3 cellular contexts compared by ENCODE assay signal in the genomic region with DNA sequence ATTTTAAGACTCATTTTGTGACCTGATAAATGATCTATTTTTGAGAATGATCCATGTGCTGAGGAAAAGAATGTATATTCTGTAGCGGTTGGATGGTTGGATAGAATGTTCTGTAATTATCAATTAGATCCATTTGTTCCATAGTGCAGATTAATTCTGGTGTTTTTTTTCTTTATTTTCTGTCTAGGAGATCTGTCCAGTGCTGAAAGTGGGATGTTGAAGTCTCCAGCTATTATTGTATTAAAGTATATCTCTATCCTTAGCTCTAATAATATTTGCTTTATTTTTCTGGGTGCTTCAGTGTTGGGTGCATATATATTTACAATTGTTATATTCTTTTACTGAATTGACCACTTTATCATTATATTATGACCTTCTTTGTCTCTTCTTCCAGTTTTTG.
TF ChIP-seq lines count a peak whose summit lies in the region.

No MANE protein-coding gene starts in this region.

TF ChIP-seq in SK-N-SH, 30 proteins besides CTCF, POLR2A, EP300 and RAD21 (continued from another document):
- no peak for TF ChIP-seq TEAD4 (IDR thresholded peaks at IDR 0.05; ENCODE audit: borderline replicate concordance, insufficient read depth)
- no peak for TF ChIP-seq SIN3A (IDR thresholded peaks at IDR 0.05; ENCODE audit: borderline replicate concordance, low read depth, low read length)
- TF ChIP-seq, protein P1, sequence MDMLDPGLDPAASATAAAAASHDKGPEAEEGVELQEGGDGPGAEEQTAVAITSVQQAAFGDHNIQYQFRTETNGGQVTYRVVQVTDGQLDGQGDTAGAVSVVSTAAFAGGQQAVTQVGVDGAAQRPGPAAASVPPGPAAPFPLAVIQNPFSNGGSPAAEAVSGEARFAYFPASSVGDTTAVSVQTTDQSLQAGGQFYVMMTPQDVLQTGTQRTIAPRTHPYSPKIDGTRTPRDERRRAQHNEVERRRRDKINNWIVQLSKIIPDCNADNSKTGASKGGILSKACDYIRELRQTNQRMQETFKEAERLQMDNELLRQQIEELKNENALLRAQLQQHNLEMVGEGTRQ (IDR thresholded peaks at IDR 0.05; ENCODE audit: borderline replicate concordance, low read depth, low read length) = no peak
TF ChIP-seq in SK-N-SH: peak in this region for 0.

TF ChIP-seq in SK-N-SH treated with all-trans-retinoic acid at 6 μM for 48 hours, 23 proteins besides CTCF, POLR2A, EP300 and RAD21 (continued from another document):
- TF ChIP-seq ZNF70 (CRISPR knock-in tag; IDR thresholded peaks at IDR 0.05) = no peak
- TF ChIP-seq TCF4 (CRISPR knock-in tag; IDR thresholded peaks at IDR 0.05; ENCODE audit: borderline replicate concordance) = no peak
- TF ChIP-seq BACH2 (CRISPR knock-in tag; IDR thresholded peaks at IDR 0.05; ENCODE audit: borderline replicate concordance) = no peak
- no peak for TF ChIP-seq CSDC2 (CRISPR knock-in tag; IDR thresholded peaks at IDR 0.05)
- TF ChIP-seq ZC3H10 (CRISPR knock-in tag; IDR thresholded peaks at IDR 0.05) = no peak
- no peak for TF ChIP-seq SNAI2 (CRISPR knock-in tag; IDR thresholded peaks at IDR 0.05)
- TF ChIP-seq TOX (CRISPR knock-in tag; IDR thresholded peaks at IDR 0.05; ENCODE audit: borderline replicate concordance) = no peak
- TF ChIP-seq, protein P2, sequence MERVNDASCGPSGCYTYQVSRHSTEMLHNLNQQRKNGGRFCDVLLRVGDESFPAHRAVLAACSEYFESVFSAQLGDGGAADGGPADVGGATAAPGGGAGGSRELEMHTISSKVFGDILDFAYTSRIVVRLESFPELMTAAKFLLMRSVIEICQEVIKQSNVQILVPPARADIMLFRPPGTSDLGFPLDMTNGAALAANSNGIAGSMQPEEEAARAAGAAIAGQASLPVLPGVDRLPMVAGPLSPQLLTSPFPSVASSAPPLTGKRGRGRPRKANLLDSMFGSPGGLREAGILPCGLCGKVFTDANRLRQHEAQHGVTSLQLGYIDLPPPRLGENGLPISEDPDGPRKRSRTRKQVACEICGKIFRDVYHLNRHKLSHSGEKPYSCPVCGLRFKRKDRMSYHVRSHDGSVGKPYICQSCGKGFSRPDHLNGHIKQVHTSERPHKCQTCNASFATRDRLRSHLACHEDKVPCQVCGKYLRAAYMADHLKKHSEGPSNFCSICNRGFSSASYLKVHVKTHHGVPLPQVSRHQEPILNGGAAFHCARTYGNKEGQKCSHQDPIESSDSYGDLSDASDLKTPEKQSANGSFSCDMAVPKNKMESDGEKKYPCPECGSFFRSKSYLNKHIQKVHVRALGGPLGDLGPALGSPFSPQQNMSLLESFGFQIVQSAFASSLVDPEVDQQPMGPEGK (CRISPR knock-in tag; IDR thresholded peaks at IDR 0.05; ENCODE audit: borderline replicate concordance) = no peak
- no peak for TF ChIP-seq ZNF565 (CRISPR knock-in tag; conservative IDR thresholded peaks at IDR 0.05; ENCODE audit: low read depth)
- TF ChIP-seq ISL1 (CRISPR knock-in tag; IDR thresholded peaks at IDR 0.05) = no peak
- TF ChIP-seq, protein P3, sequence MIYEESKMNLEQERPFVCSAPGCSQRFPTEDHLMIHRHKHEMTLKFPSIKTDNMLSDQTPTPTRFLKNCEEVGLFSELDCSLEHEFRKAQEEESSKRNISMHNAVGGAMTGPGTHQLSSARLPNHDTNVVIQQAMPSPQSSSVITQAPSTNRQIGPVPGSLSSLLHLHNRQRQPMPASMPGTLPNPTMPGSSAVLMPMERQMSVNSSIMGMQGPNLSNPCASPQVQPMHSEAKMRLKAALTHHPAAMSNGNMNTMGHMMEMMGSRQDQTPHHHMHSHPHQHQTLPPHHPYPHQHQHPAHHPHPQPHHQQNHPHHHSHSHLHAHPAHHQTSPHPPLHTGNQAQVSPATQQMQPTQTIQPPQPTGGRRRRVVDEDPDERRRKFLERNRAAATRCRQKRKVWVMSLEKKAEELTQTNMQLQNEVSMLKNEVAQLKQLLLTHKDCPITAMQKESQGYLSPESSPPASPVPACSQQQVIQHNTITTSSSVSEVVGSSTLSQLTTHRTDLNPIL (CRISPR knock-in tag; IDR thresholded peaks at IDR 0.05; ENCODE audit: low read depth) = no peak
- no peak for TF ChIP-seq RARB (CRISPR knock-in tag; IDR thresholded peaks at IDR 0.05)
- no peak for TF ChIP-seq ZFP30 (CRISPR knock-in tag; IDR thresholded peaks at IDR 0.05)
- TF ChIP-seq ESRRG (CRISPR knock-in tag; IDR thresholded peaks at IDR 0.05) = no peak
- TF ChIP-seq ZFP3 (CRISPR knock-in tag; IDR thresholded peaks at IDR 0.05) = no peak

TF ChIP-seq in Ishikawa, 13 proteins besides CTCF, POLR2A, EP300 and RAD21:
- TF ChIP-seq, protein P4, sequence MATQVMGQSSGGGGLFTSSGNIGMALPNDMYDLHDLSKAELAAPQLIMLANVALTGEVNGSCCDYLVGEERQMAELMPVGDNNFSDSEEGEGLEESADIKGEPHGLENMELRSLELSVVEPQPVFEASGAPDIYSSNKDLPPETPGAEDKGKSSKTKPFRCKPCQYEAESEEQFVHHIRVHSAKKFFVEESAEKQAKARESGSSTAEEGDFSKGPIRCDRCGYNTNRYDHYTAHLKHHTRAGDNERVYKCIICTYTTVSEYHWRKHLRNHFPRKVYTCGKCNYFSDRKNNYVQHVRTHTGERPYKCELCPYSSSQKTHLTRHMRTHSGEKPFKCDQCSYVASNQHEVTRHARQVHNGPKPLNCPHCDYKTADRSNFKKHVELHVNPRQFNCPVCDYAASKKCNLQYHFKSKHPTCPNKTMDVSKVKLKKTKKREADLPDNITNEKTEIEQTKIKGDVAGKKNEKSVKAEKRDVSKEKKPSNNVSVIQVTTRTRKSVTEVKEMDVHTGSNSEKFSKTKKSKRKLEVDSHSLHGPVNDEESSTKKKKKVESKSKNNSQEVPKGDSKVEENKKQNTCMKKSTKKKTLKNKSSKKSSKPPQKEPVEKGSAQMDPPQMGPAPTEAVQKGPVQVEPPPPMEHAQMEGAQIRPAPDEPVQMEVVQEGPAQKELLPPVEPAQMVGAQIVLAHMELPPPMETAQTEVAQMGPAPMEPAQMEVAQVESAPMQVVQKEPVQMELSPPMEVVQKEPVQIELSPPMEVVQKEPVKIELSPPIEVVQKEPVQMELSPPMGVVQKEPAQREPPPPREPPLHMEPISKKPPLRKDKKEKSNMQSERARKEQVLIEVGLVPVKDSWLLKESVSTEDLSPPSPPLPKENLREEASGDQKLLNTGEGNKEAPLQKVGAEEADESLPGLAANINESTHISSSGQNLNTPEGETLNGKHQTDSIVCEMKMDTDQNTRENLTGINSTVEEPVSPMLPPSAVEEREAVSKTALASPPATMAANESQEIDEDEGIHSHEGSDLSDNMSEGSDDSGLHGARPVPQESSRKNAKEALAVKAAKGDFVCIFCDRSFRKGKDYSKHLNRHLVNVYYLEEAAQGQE (IDR thresholded peaks at IDR 0.05; ENCODE audit: low read depth) = peak; percentile 74
- no peak for TF ChIP-seq TAF1 (IDR thresholded peaks at IDR 0.05; ENCODE audit: low read depth)
TF ChIP-seq in Ishikawa: peak in this region for 1.
